1 cellular context compared by ENCODE assay signal in the genomic region with DNA sequence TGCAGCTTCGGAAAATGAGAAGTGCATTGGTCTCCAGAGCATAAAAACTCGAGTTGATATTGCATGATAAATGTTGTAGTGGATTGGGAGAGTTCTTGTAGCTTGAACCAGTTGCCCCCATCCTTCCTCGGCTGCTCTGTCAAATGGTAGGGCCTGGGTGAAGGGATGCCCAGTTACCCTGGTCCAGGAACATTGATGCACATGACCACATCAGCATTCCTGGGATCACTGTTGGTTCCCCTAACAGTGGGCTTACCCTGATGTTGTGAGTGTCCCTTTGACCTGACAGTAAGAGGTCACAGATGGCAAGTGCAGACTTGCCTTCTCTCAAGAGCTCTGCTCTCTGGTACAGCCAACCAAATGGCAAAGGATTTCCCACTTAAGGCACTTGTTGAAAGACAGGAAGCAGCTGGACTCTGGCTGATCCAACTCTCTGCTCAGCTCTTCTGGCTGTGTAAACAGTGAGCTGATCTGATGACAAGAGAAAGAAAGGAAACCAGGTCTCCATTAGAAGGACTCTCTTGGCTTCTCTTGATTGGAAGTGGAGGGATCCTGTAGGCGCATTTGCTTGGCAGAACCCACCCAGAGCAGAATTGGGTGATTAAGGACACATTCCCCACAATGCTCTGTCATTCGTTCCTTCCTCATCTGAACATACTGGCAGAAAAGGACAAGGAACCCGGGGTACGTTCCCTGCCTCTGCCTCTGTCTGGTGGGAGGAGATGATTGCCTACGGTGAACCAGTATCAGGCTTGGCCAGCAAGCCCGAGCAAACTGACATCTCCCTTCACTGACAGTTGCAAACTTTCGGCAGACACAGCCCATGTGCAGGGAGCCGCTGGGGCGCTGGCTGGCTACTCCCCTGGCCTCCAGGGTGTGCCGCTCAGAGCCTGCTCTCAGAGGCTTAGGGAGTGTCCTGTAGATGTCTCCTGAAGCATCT.
TF ChIP-seq lines count a peak whose summit lies in the region.

No MANE protein-coding gene starts in this region.

TF ChIP-seq in HepG2, 621 proteins besides CTCF, POLR2A, EP300 and RAD21 (continued from another document and continues in another):
- TF ChIP-seq, protein P1, sequence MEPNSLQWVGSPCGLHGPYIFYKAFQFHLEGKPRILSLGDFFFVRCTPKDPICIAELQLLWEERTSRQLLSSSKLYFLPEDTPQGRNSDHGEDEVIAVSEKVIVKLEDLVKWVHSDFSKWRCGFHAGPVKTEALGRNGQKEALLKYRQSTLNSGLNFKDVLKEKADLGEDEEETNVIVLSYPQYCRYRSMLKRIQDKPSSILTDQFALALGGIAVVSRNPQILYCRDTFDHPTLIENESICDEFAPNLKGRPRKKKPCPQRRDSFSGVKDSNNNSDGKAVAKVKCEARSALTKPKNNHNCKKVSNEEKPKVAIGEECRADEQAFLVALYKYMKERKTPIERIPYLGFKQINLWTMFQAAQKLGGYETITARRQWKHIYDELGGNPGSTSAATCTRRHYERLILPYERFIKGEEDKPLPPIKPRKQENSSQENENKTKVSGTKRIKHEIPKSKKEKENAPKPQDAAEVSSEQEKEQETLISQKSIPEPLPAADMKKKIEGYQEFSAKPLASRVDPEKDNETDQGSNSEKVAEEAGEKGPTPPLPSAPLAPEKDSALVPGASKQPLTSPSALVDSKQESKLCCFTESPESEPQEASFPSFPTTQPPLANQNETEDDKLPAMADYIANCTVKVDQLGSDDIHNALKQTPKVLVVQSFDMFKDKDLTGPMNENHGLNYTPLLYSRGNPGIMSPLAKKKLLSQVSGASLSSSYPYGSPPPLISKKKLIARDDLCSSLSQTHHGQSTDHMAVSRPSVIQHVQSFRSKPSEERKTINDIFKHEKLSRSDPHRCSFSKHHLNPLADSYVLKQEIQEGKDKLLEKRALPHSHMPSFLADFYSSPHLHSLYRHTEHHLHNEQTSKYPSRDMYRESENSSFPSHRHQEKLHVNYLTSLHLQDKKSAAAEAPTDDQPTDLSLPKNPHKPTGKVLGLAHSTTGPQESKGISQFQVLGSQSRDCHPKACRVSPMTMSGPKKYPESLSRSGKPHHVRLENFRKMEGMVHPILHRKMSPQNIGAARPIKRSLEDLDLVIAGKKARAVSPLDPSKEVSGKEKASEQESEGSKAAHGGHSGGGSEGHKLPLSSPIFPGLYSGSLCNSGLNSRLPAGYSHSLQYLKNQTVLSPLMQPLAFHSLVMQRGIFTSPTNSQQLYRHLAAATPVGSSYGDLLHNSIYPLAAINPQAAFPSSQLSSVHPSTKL (CRISPR knock-in tag; IDR thresholded peaks at IDR 0.05) = 0 out of 2 replicates have a peak, but pooled peaks have one; percentile 33
- TF ChIP-seq, protein P2, sequence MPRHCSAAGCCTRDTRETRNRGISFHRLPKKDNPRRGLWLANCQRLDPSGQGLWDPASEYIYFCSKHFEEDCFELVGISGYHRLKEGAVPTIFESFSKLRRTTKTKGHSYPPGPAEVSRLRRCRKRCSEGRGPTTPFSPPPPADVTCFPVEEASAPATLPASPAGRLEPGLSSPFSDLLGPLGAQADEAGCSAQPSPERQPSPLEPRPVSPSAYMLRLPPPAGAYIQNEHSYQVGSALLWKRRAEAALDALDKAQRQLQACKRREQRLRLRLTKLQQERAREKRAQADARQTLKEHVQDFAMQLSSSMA (CRISPR knock-in tag; IDR thresholded peaks at IDR 0.05) = no peak
- TF ChIP-seq, protein P3, sequence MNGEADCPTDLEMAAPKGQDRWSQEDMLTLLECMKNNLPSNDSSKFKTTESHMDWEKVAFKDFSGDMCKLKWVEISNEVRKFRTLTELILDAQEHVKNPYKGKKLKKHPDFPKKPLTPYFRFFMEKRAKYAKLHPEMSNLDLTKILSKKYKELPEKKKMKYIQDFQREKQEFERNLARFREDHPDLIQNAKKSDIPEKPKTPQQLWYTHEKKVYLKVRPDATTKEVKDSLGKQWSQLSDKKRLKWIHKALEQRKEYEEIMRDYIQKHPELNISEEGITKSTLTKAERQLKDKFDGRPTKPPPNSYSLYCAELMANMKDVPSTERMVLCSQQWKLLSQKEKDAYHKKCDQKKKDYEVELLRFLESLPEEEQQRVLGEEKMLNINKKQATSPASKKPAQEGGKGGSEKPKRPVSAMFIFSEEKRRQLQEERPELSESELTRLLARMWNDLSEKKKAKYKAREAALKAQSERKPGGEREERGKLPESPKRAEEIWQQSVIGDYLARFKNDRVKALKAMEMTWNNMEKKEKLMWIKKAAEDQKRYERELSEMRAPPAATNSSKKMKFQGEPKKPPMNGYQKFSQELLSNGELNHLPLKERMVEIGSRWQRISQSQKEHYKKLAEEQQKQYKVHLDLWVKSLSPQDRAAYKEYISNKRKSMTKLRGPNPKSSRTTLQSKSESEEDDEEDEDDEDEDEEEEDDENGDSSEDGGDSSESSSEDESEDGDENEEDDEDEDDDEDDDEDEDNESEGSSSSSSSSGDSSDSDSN (CRISPR knock-in tag; IDR thresholded peaks at IDR 0.05) = peak; percentile 47; the same call in 1 of the 2 replicates
- TF ChIP-seq CHD4 (IDR thresholded peaks at IDR 0.05; ENCODE audit: borderline replicate concordance, low read length) (no peak), ZSCAN25 (CRISPR knock-in tag; IDR thresholded peaks at IDR 0.05) (no peak), HDAC2 (CRISPR knock-in tag; IDR thresholded peaks at IDR 0.05) (0 out of 2 replicates have a peak, but pooled peaks have one; percentile 45), ZNF160 (CRISPR knock-in tag; IDR thresholded peaks at IDR 0.05) (no peak), DNMT1 (CRISPR knock-in tag; IDR thresholded peaks at IDR 0.05) (no peak), SMAD1 (CRISPR knock-in tag; IDR thresholded peaks at IDR 0.05; ENCODE audit: borderline replicate concordance, low read depth) (0 out of 2 replicates have a peak, but pooled peaks have one; percentile 54), HIVEP1 (CRISPR knock-in tag; IDR thresholded peaks at IDR 0.05) (no peak), ZFP36L1 (CRISPR knock-in tag; IDR thresholded peaks at IDR 0.05) (no peak), MAFF (IDR thresholded peaks at IDR 0.05; ENCODE audit: low read depth, low read length) (no peak), ZMAT3 (CRISPR knock-in tag; conservative IDR thresholded peaks at IDR 0.05) (no peak), ZNF17 (CRISPR knock-in tag; IDR thresholded peaks at IDR 0.05) (no peak), SMAD3 (CRISPR knock-in tag; IDR thresholded peaks at IDR 0.05) (peak; percentile 41; the same call in 1 of the 2 replicates), XBP1 (CRISPR knock-in tag; IDR thresholded peaks at IDR 0.05) (no peak), ERF (CRISPR knock-in tag; IDR thresholded peaks at IDR 0.05) (no peak), KAT7 (CRISPR knock-in tag; IDR thresholded peaks at IDR 0.05; ENCODE audit: borderline replicate concordance) (no peak), BRD4 (CRISPR knock-in tag; IDR thresholded peaks at IDR 0.05) (no peak), SKI (IDR thresholded peaks at IDR 0.05; ENCODE audit: partially characterized antibody) (no peak), ZNF775 (CRISPR knock-in tag; IDR thresholded peaks at IDR 0.05; ENCODE audit: borderline replicate concordance) (no peak), HMGA1 (CRISPR knock-in tag; conservative IDR thresholded peaks at IDR 0.05) (no peak), ZC3H4 (CRISPR knock-in tag; IDR thresholded peaks at IDR 0.05; ENCODE audit: borderline replicate concordance) (no peak), ZNF350 (CRISPR knock-in tag; IDR thresholded peaks at IDR 0.05; ENCODE audit: borderline replicate concordance, low read depth) (peak; percentile 31), ZBTB7B (CRISPR knock-in tag; IDR thresholded peaks at IDR 0.05) (no peak), MBNL3 (CRISPR knock-in tag; conservative IDR thresholded peaks at IDR 0.05) (no peak)
- TF ChIP-seq, protein P4, sequence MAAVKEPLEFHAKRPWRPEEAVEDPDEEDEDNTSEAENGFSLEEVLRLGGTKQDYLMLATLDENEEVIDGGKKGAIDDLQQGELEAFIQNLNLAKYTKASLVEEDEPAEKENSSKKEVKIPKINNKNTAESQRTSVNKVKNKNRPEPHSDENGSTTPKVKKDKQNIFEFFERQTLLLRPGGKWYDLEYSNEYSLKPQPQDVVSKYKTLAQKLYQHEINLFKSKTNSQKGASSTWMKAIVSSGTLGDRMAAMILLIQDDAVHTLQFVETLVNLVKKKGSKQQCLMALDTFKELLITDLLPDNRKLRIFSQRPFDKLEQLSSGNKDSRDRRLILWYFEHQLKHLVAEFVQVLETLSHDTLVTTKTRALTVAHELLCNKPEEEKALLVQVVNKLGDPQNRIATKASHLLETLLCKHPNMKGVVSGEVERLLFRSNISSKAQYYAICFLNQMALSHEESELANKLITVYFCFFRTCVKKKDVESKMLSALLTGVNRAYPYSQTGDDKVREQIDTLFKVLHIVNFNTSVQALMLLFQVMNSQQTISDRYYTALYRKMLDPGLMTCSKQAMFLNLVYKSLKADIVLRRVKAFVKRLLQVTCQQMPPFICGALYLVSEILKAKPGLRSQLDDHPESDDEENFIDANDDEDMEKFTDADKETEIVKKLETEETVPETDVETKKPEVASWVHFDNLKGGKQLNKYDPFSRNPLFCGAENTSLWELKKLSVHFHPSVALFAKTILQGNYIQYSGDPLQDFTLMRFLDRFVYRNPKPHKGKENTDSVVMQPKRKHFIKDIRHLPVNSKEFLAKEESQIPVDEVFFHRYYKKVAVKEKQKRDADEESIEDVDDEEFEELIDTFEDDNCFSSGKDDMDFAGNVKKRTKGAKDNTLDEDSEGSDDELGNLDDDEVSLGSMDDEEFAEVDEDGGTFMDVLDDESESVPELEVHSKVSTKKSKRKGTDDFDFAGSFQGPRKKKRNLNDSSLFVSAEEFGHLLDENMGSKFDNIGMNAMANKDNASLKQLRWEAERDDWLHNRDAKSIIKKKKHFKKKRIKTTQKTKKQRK (IDR thresholded peaks at IDR 0.05; ENCODE audit: low read length) = no peak
- TF ChIP-seq, protein P5, sequence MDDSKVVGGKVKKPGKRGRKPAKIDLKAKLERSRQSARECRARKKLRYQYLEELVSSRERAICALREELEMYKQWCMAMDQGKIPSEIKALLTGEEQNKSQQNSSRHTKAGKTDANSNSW (CRISPR knock-in tag; IDR thresholded peaks at IDR 0.05; ENCODE audit: borderline replicate concordance) = no peak
- TF ChIP-seq, protein P6, sequence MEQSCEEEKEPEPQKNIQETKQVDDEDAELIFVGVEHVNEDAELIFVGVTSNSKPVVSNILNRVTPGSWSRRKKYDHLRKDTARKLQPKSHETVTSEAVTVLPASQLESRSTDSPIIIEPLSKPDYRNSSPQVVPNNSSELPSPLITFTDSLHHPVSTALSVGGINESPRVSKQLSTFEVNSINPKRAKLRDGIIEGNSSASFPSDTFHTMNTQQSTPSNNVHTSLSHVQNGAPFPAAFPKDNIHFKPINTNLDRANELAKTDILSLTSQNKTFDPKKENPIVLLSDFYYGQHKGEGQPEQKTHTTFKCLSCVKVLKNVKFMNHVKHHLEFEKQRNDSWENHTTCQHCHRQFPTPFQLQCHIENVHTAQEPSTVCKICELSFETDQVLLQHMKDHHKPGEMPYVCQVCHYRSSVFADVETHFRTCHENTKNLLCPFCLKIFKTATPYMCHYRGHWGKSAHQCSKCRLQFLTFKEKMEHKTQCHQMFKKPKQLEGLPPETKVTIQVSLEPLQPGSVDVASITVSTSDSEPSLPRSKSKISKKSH (CRISPR knock-in tag; IDR thresholded peaks at IDR 0.05; ENCODE audit: borderline replicate concordance) = peak; percentile 25; the same call in 1 of the 2 replicates
- TF ChIP-seq, protein P7, sequence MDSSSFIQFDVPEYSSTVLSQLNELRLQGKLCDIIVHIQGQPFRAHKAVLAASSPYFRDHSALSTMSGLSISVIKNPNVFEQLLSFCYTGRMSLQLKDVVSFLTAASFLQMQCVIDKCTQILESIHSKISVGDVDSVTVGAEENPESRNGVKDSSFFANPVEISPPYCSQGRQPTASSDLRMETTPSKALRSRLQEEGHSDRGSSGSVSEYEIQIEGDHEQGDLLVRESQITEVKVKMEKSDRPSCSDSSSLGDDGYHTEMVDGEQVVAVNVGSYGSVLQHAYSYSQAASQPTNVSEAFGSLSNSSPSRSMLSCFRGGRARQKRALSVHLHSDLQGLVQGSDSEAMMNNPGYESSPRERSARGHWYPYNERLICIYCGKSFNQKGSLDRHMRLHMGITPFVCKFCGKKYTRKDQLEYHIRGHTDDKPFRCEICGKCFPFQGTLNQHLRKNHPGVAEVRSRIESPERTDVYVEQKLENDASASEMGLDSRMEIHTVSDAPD (CRISPR knock-in tag; IDR thresholded peaks at IDR 0.05) = no peak
- TF ChIP-seq, protein P8, sequence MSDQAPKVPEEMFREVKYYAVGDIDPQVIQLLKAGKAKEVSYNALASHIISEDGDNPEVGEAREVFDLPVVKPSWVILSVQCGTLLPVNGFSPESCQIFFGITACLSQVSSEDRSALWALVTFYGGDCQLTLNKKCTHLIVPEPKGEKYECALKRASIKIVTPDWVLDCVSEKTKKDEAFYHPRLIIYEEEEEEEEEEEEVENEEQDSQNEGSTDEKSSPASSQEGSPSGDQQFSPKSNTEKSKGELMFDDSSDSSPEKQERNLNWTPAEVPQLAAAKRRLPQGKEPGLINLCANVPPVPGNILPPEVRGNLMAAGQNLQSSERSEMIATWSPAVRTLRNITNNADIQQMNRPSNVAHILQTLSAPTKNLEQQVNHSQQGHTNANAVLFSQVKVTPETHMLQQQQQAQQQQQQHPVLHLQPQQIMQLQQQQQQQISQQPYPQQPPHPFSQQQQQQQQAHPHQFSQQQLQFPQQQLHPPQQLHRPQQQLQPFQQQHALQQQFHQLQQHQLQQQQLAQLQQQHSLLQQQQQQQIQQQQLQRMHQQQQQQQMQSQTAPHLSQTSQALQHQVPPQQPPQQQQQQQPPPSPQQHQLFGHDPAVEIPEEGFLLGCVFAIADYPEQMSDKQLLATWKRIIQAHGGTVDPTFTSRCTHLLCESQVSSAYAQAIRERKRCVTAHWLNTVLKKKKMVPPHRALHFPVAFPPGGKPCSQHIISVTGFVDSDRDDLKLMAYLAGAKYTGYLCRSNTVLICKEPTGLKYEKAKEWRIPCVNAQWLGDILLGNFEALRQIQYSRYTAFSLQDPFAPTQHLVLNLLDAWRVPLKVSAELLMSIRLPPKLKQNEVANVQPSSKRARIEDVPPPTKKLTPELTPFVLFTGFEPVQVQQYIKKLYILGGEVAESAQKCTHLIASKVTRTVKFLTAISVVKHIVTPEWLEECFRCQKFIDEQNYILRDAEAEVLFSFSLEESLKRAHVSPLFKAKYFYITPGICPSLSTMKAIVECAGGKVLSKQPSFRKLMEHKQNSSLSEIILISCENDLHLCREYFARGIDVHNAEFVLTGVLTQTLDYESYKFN (CRISPR knock-in tag; conservative IDR thresholded peaks at IDR 0.05) = peak; percentile 28; the same call in 1 of the 2 replicates
- TF ChIP-seq, protein P9, sequence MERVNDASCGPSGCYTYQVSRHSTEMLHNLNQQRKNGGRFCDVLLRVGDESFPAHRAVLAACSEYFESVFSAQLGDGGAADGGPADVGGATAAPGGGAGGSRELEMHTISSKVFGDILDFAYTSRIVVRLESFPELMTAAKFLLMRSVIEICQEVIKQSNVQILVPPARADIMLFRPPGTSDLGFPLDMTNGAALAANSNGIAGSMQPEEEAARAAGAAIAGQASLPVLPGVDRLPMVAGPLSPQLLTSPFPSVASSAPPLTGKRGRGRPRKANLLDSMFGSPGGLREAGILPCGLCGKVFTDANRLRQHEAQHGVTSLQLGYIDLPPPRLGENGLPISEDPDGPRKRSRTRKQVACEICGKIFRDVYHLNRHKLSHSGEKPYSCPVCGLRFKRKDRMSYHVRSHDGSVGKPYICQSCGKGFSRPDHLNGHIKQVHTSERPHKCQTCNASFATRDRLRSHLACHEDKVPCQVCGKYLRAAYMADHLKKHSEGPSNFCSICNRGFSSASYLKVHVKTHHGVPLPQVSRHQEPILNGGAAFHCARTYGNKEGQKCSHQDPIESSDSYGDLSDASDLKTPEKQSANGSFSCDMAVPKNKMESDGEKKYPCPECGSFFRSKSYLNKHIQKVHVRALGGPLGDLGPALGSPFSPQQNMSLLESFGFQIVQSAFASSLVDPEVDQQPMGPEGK (CRISPR knock-in tag; IDR thresholded peaks at IDR 0.05) = no peak
